Comparison of ENCODE assay signal across 19 cellular contexts in genomic region chr1:90486134-90486824, GRCh38.
DNase-seq lines count a peak whose midpoint lies in the region; ATAC-seq and TF ChIP-seq lines count a peak whose summit lies in the region.
"Had no signal": no experiment of that assay in that cellular context is flagged by ENCODE, and none has a peak within 500 bp of the region (broad histone marks: within the 10 kb centered on the region; RNA-seq: fewer than 3 reads in every experiment).

No MANE protein-coding gene starts in this region.

- no peaks in the 10 kb centered on the region for H3K36me3 Mint-ChIP-seq in activated T-helper 2 cell treated with anti-CD3 and anti-CD28 coated beads, Interferon-gamma antibody, Interleukin-2, Interleukin-4, amounts not matched to agents 10 μg/mL and 5 μg/mL and 100 μg/mL, durations not matched to agents 14 hours and 24 hours and 36 hours (ENCODE audit: low read depth)
- H3K36me3 Mint-ChIP-seq: CD4-positive, alpha-beta memory T cell had no signal

- H3K27ac Mint-ChIP-seq in activated T-helper 2 cell treated with anti-CD3 and anti-CD28 coated beads, Interferon-gamma antibody, Interleukin-2, Interleukin-4, amounts not matched to agents 10 μg/mL and 5 μg/mL and 100 μg/mL, durations not matched to agents 14 hours and 24 hours and 36 hours: no peak overlapping the region
- H3K27ac Mint-ChIP-seq: CD4-positive, alpha-beta memory T cell; T-helper 2 cell treated with Interferon-gamma antibody and Interleukin-4, amounts not matched to agents 5 μg/mL and 100 μg/mL, for 36 hours had no signal

- no peak overlapping the region for H3K9ac ChIP-seq in DND-41 (ENCODE audit: low read depth, low read length)

- H2AFZ ChIP-seq in DND-41 (ENCODE audit: low read depth, low read length): no peak overlapping the region

- H3K27ac ChIP-seq in DND-41 (ENCODE audit: low read length): peak overlapping the region; percentile 72; the same call in 1 of the 2 replicates

- intact Hi-C loops in activated T-helper 2 cell treated with anti-CD3 and anti-CD28 coated beads, Interferon-gamma antibody, Interleukin-2, Interleukin-4, amounts not matched to agents 10 μg/mL and 5 μg/mL and 100 μg/mL, durations not matched to agents 14 hours and 24 hours and 36 hours (cut with micrococcal nuclease): loop anchor here (2.0 kb wide), 1 partner anchor 23 kb away; no protein-coding TSS in a partner anchor

- TF ChIP-seq CTCF in DND-41 (IDR thresholded peaks at IDR 0.05; ENCODE audit: borderline replicate concordance, extremely low read depth, low read length, poor library complexity, severe bottlenecking): no peak

- no peaks in the 10 kb centered on the region for H3K79me2 ChIP-seq in DND-41 (ENCODE audit: insufficient read depth, low read length)

- no peaks in the 10 kb centered on the region for H3K9me3 Mint-ChIP-seq in activated T-helper 2 cell treated with anti-CD3 and anti-CD28 coated beads, Interferon-gamma antibody, Interleukin-2, Interleukin-4, amounts not matched to agents 10 μg/mL and 5 μg/mL and 100 μg/mL, durations not matched to agents 14 hours and 24 hours and 36 hours
- H3K9me3 Mint-ChIP-seq: T-helper 2 cell treated with Interferon-gamma antibody and Interleukin-4, amounts not matched to agents 5 μg/mL and 100 μg/mL, for 36 hours had no signal

- H3K9me3 ChIP-seq in DND-41 (ENCODE audit: insufficient read depth, low read length, severe bottlenecking): no peaks in the 10 kb centered on the region
- H3K9me3 ChIP-seq: HAP-1, MG63 had no signal

- H3K36me3 ChIP-seq in DND-41 (ENCODE audit: insufficient read depth, low read length): no peaks in the 10 kb centered on the region
- H3K36me3 ChIP-seq: HAP-1, MG63 had no signal

- peaks cover 80% of the 10 kb centered on the region for H3K4me1 ChIP-seq in DND-41 (ENCODE audit: insufficient read depth, low read length)
- H3K4me1 ChIP-seq: HAP-1 had no signal

- no peaks in the 10 kb centered on the region for H3K4me1 Mint-ChIP-seq in activated T-helper 2 cell treated with anti-CD3 and anti-CD28 coated beads, Interferon-gamma antibody, Interleukin-2, Interleukin-4, amounts not matched to agents 10 μg/mL and 5 μg/mL and 100 μg/mL, durations not matched to agents 14 hours and 24 hours and 36 hours (ENCODE audit: low read depth)
- H3K4me1 Mint-ChIP-seq: CD4-positive, alpha-beta memory T cell had no signal

- no peak overlapping the region for H3K4me3 ChIP-seq in DND-41 (ENCODE audit: low read depth in 1 of 2, low read length in 2 of 2)
- H3K4me3 ChIP-seq: HAP-1, MG63 had no signal

- H4K20me1 ChIP-seq in DND-41 (ENCODE audit: insufficient read depth, low read length): no peaks in the 10 kb centered on the region

- H3K4me2 ChIP-seq in DND-41 (ENCODE audit: insufficient read depth, low read length): no peak overlapping the region

- H3K4me3 Mint-ChIP-seq in activated T-helper 2 cell treated with anti-CD3 and anti-CD28 coated beads, Interferon-gamma antibody, Interleukin-2, Interleukin-4, amounts not matched to agents 10 μg/mL and 5 μg/mL and 100 μg/mL, durations not matched to agents 14 hours and 24 hours and 36 hours (ENCODE audit: low read depth): no peak overlapping the region
- H3K4me3 Mint-ChIP-seq: CD4-positive, alpha-beta memory T cell; T-helper 2 cell treated with Interferon-gamma antibody and Interleukin-4, amounts not matched to agents 5 μg/mL and 100 μg/mL, for 36 hours had no signal

- no peaks in the 10 kb centered on the region for H3K27me3 ChIP-seq in DND-41 (ENCODE audit: insufficient read depth, low read length, poor library complexity)
- H3K27me3 ChIP-seq: MG63 had no signal

- ATAC-seq in DND-41 (ENCODE audit: insufficient read depth, low read depth): no peak
- peak; percentile 61 for ATAC-seq in GM19043 (IDR thresholded peaks at IDR 0.05; ENCODE audit: low read depth, unreplicated experiment)
- peak; percentile 70 for ATAC-seq in HG02759 (IDR thresholded peaks at IDR 0.05; ENCODE audit: unreplicated experiment)
- ATAC-seq in HG03378 (IDR thresholded peaks at IDR 0.05; ENCODE audit: unreplicated experiment): peak; percentile 85
- no peak for ATAC-seq in GM21723 (IDR thresholded peaks at IDR 0.05; ENCODE audit: unreplicated experiment)
- ATAC-seq: Panc1 had no signal

- DNase-seq in DND-41 (no peak), DMS79 treated with DMSO at 0.1 percent for 48 hours (lab: John Stamatoyannopoulos, UW) (no peak)
- no peak for DNase-seq in stimulated activated CD4-positive, alpha-beta T cell treated with anti-CD3 and anti-CD28 coated beads, Interleukin-2, amount 100 ng/mL, for 48 hours
- no peak for DNase-seq in activated T-helper 2 cell treated with anti-CD3 and anti-CD28 coated beads, Interferon-gamma antibody, Interleukin-2, Interleukin-4, amounts not matched to agents 10 μg/mL and 5 μg/mL and 100 μg/mL, durations not matched to agents 14 hours and 24 hours and 36 hours (ENCODE audit: low spot score)
- DNase-seq: 8988T; CD4-positive, alpha-beta memory T cell; IMR-90; Karpas-422; MG63; NCI-H1092; NCI-H146; NCI-H2081 had no signal

- peaks cover 3% of the 10 kb centered on the region for H3K27me3 Mint-ChIP-seq in activated T-helper 2 cell treated with anti-CD3 and anti-CD28 coated beads, Interferon-gamma antibody, Interleukin-2, Interleukin-4, amounts not matched to agents 10 μg/mL and 5 μg/mL and 100 μg/mL, durations not matched to agents 14 hours and 24 hours and 36 hours (ENCODE audit: low read depth)

Comparison
In these comparisons a context has a peak if more than half of its experiments do, and no peak if none do; other contexts are left out.
1. ATAC-seq: peak in GM19043 (single experiment), HG02759 (single experiment) and HG03378 (single experiment); none in DND-41 (single experiment) and GM21723 (single experiment).